In the genomic region with DNA sequence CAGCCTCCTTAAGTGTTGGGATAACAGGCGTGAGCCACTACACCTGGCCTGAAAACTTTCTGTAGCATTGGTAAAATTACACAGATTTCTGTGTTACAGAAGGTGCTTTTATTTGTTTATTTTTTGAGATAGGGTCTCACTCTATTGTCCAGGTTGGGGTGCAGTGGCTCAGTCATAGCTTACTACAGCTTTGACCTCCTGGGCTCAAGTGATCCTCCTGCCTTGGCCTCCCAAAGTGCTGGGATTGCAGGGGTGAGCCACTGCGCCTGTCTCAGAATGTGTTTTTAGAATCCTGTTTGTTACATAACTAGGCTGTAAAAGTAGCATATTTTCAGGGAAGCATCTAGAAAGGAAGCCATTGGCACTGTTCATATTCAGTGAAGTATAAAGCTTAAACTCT, we compare ENCODE assay signal across 28 cellular contexts.
"Had no signal": no experiment of that assay in that cellular context is flagged by ENCODE, and none has a peak within 500 bp of the region (broad histone marks: within the 10 kb centered on the region; RNA-seq: fewer than 3 reads in every experiment).

No MANE protein-coding gene starts in this region.

- H2AFZ ChIP-seq: hepatocyte had no signal

- H3K27me3 ChIP-seq: colonic mucosa, dorsolateral prefrontal cortex, esophagus muscularis mucosa, esophagus squamous epithelium, foreskin keratinocyte, gastrocnemius medialis, gastroesophageal sphincter, heart left ventricle, heart right ventricle, hepatocyte had no signal

- H3K4me3 ChIP-seq: colonic mucosa, coronary artery, dorsolateral prefrontal cortex, esophagus muscularis mucosa, esophagus squamous epithelium, gastrocnemius medialis, gastroesophageal sphincter, heart left ventricle, heart right ventricle, hepatocyte had no signal

- H3K4me2 ChIP-seq: hepatocyte had no signal

- DNase-seq: colonic mucosa; cortex of kidney; dermis blood vessel endothelial cell; dorsolateral prefrontal cortex; effector CD4-positive, alpha-beta T cell; effector CD8-positive, alpha-beta T cell; effector memory CD4-positive, alpha-beta T cell; effector memory CD8-positive, alpha-beta T cell; endodermal cell; erythroblast; esophagus squamous epithelium; foreskin fibroblast; foreskin keratinocyte; foreskin melanocyte; gastrocnemius medialis; glutamatergic neuron; heart left ventricle; heart right ventricle had no signal

- H3K36me3 ChIP-seq: colonic mucosa had no signal

- H3K4me1 ChIP-seq: colonic mucosa, esophagus squamous epithelium, foreskin keratinocyte, gastrocnemius medialis, gastroesophageal sphincter had no signal

- ATAC-seq: effector memory CD8-positive, alpha-beta T cell; esophagus mucosa; foreskin keratinocyte; gastrocnemius medialis; gastroesophageal sphincter; heart left ventricle had no signal

- H3K9me3 ChIP-seq: colonic mucosa, esophagus muscularis mucosa, esophagus squamous epithelium, gastrocnemius medialis, gastroesophageal sphincter, heart left ventricle, heart right ventricle had no signal

- H3K4me1 Mint-ChIP-seq: endodermal cell had no signal

- H3K79me2 ChIP-seq: hepatocyte had no signal

- H3K9me3 Mint-ChIP-seq: effector memory CD8-positive, alpha-beta T cell; endodermal cell had no signal

- H3K27ac Mint-ChIP-seq: effector memory CD8-positive, alpha-beta T cell; endodermal cell had no signal

- H3K27ac ChIP-seq: colonic mucosa, coronary artery, epithelial cell of prostate, esophagus muscularis mucosa, foreskin keratinocyte, gastrocnemius medialis, gastroesophageal sphincter, hepatocyte had no signal

- FAIRE-seq: colon, endometrium, endothelial cell of umbilical vein, frontal cortex had no signal

- H3K4me3 Mint-ChIP-seq: effector memory CD8-positive, alpha-beta T cell; endodermal cell had no signal

- H3K27me3 Mint-ChIP-seq: effector memory CD8-positive, alpha-beta T cell had no signal
